20 cellular contexts compared by ENCODE assay signal in genomic region chr1:107702946-107703571, GRCh38.
"Had no signal": no experiment of that assay in that cellular context is flagged by ENCODE, and none has a peak within 500 bp of the region (broad histone marks: within the 10 kb centered on the region; RNA-seq: fewer than 3 reads in every experiment).

No MANE protein-coding gene starts in this region.

- H3K27ac Mint-ChIP-seq: activated naive CD4-positive, alpha-beta T cell treated with anti-CD3 and anti-CD28 coated beads, Interleukin-2, amount 50 U/mL, for 24 hours; activated T-cell treated with anti-CD3 and anti-CD28 coated beads, Interleukin-2, amount 50 U/mL, for 24 hours; memory B cell; natural killer cell; stimulated activated naive CD8-positive, alpha-beta T cell treated with anti-CD3 and anti-CD28 coated beads, Interleukin-15, Interleukin-2, amounts not matched to agents 100 ng/mL and 50 ng/mL, for 24 hours had no signal

- H3K4me1 ChIP-seq: heart left ventricle, left lung, psoas muscle had no signal

- H3K27ac ChIP-seq: brain microvascular endothelial cell, dorsolateral prefrontal cortex, heart left ventricle, left lung, psoas muscle, thoracic aorta had no signal

- H3K36me3 ChIP-seq: brain microvascular endothelial cell, thoracic aorta had no signal

- H3K27me3 ChIP-seq: brain microvascular endothelial cell, dorsolateral prefrontal cortex, heart left ventricle, left lung had no signal

- H3K4me3 Mint-ChIP-seq: activated naive CD4-positive, alpha-beta T cell treated with anti-CD3 and anti-CD28 coated beads, Interleukin-2, amount 50 U/mL, for 24 hours; activated T-cell treated with anti-CD3 and anti-CD28 coated beads, Interleukin-2, amount 50 U/mL, for 24 hours; memory B cell; natural killer cell; stimulated activated naive CD8-positive, alpha-beta T cell treated with anti-CD3 and anti-CD28 coated beads, Interleukin-15, Interleukin-2, amounts not matched to agents 100 ng/mL and 50 ng/mL, for 24 hours had no signal

- H3K4me3 ChIP-seq: dorsolateral prefrontal cortex, heart left ventricle, left lung, psoas muscle, thoracic aorta had no signal

- DNase-seq: activated effector memory CD4-positive, alpha-beta T cell treated with Interleukin-2 at 50 U/mL for 16 hours; activated T-cell treated with anti-CD3 and anti-CD28 coated beads, Interleukin-2, amount 50 U/mL, for 24 hours; amniotic stem cell; brain microvascular endothelial cell; dorsolateral prefrontal cortex; heart left ventricle; islet precursor cell; left lung; natural killer cell; nucleus accumbens; psoas muscle; stimulated activated CD4-positive, alpha-beta T cell treated with anti-CD3 and anti-CD28 coated beads, Interleukin-12 subunit alpha, Interleukin-12 subunit beta, amount 100 ng/mL, for 4 hours; T-helper 2 cell had no signal

- ATAC-seq: activated CD4-positive, CD25-positive, alpha-beta regulatory T cell treated with anti-CD3 and anti-CD28 coated beads, Interleukin-2, amount 50 U/mL, for 24 hours; heart left ventricle; left lung; natural killer cell; psoas muscle; sciatic nerve had no signal

- FAIRE-seq: frontal cortex had no signal

- H3K27me3 Mint-ChIP-seq: activated naive CD4-positive, alpha-beta T cell treated with anti-CD3 and anti-CD28 coated beads, Interleukin-2, amount 50 U/mL, for 24 hours; activated T-cell treated with anti-CD3 and anti-CD28 coated beads, Interleukin-2, amount 50 U/mL, for 24 hours; memory B cell; stimulated activated naive CD8-positive, alpha-beta T cell treated with anti-CD3 and anti-CD28 coated beads, Interleukin-15, Interleukin-2, amounts not matched to agents 100 ng/mL and 50 ng/mL, for 24 hours had no signal

- H3K9me3 Mint-ChIP-seq: activated naive CD4-positive, alpha-beta T cell treated with anti-CD3 and anti-CD28 coated beads, Interleukin-2, amount 50 U/mL, for 24 hours; activated T-cell treated with anti-CD3 and anti-CD28 coated beads, Interleukin-2, amount 50 U/mL, for 24 hours; memory B cell; natural killer cell; stimulated activated naive CD8-positive, alpha-beta T cell treated with anti-CD3 and anti-CD28 coated beads, Interleukin-15, Interleukin-2, amounts not matched to agents 100 ng/mL and 50 ng/mL, for 24 hours had no signal

- H3K4me1 Mint-ChIP-seq: activated naive CD4-positive, alpha-beta T cell treated with anti-CD3 and anti-CD28 coated beads, Interleukin-2, amount 50 U/mL, for 24 hours had no signal

- H3K9me3 ChIP-seq: heart left ventricle, left lung, psoas muscle, thoracic aorta had no signal
